9 cellular contexts compared by ENCODE assay signal in genomic region chr3:18237251-18238005, GRCh38.
DNase-seq lines count a peak whose midpoint lies in the region; ATAC-seq and TF ChIP-seq lines count a peak whose summit lies in the region.
"Had no signal": no experiment of that assay in that cellular context is flagged by ENCODE, and none has a peak within 500 bp of the region (broad histone marks: within the 10 kb centered on the region; RNA-seq: fewer than 3 reads in every experiment).

No MANE protein-coding gene starts in this region.

- intact Hi-C loops in spleen (cut with DNase I; ENCODE audit: low total_unique reads): no loop called here

- H3K27ac ChIP-seq in spleen: no peak overlapping the region
- no peak overlapping the region for H3K27ac ChIP-seq in gastroesophageal sphincter
- H3K27ac ChIP-seq in trophoblast cell (ENCODE audit: low read depth, low read length): no peak overlapping the region

- no peaks in the 10 kb centered on the region for H3K79me2 ChIP-seq in trophoblast cell (ENCODE audit: control insufficient read depth, insufficient read depth, low read length, poor library complexity)

- H3K9me3 ChIP-seq in spleen: no peaks in the 10 kb centered on the region
- no peaks in the 10 kb centered on the region for H3K9me3 ChIP-seq in gastroesophageal sphincter
- no peaks in the 10 kb centered on the region for H3K9me3 ChIP-seq in trophoblast cell (ENCODE audit: insufficient read depth, low read depth, low read length)

- no peak overlapping the region for H3K4me2 ChIP-seq in trophoblast cell (ENCODE audit: low read length)

- TF ChIP-seq CTCF in spleen (IDR thresholded peaks at IDR 0.05 in 8 of 11, conservative IDR thresholded peaks at IDR 0.05 in 3 of 11) (no peak), gastroesophageal sphincter (IDR thresholded peaks at IDR 0.05) (no peak), chondrocyte (IDR thresholded peaks at IDR 0.05) (no peak)

- H3K23ac ChIP-seq in trophoblast cell (ENCODE audit: low read length): no peak overlapping the region

- H4K8ac ChIP-seq in trophoblast cell (ENCODE audit: low read depth, low read length): no peak overlapping the region

- H3K27me3 ChIP-seq in spleen (replicated peaks in 1 of 7) (peaks cover 0 to 3% (median 0%) of the 10 kb centered on the region in 7 donors), gastroesophageal sphincter (no peaks in the 10 kb centered on the region), trophoblast cell (ENCODE audit: insufficient read depth, low read length) (no peaks in the 10 kb centered on the region)

- no peaks in the 10 kb centered on the region for H3K9me3 Mint-ChIP-seq in chondrocyte (ENCODE audit: low read depth)
- H3K9me3 Mint-ChIP-seq: activated naive CD8-positive, alpha-beta T cell treated with anti-CD3 and anti-CD28 coated beads, Interleukin-2, amount 10 ng/mL, durations not matched to agents 7 days and 5 days had no signal

- H3K4me3 Mint-ChIP-seq in chondrocyte (ENCODE audit: unreplicated experiment): no peak overlapping the region
- H3K4me3 Mint-ChIP-seq: activated naive CD8-positive, alpha-beta T cell treated with anti-CD3 and anti-CD28 coated beads, Interleukin-2, amount 10 ng/mL, durations not matched to agents 7 days and 5 days had no signal

- no peak overlapping the region for H3K9ac ChIP-seq in trophoblast cell (ENCODE audit: low read length)

- no peak overlapping the region for H2AFZ ChIP-seq in trophoblast cell (ENCODE audit: insufficient read depth, low read length, poor library complexity)

- peak; percentile 92 for ATAC-seq in GM21360 (IDR thresholded peaks at IDR 0.05; ENCODE audit: unreplicated experiment)
- ATAC-seq in HG03520 (IDR thresholded peaks at IDR 0.05; ENCODE audit: unreplicated experiment): peak; percentile 85
- no peak for ATAC-seq in gastroesophageal sphincter

- no peak overlapping the region for H2BK12ac ChIP-seq in trophoblast cell (ENCODE audit: low read length)

- H3K4me1 Mint-ChIP-seq in chondrocyte (ENCODE audit: low read depth): peaks cover 13% of the 10 kb centered on the region
- H3K4me1 Mint-ChIP-seq: activated naive CD8-positive, alpha-beta T cell treated with anti-CD3 and anti-CD28 coated beads, Interleukin-2, amount 10 ng/mL, durations not matched to agents 7 days and 5 days had no signal

- H3K18ac ChIP-seq in trophoblast cell (ENCODE audit: low read length): no peak overlapping the region

- H2BK5ac ChIP-seq in trophoblast cell (ENCODE audit: low read depth, low read length, poor library complexity): no peak overlapping the region

- no peak overlapping the region for H3K27ac Mint-ChIP-seq in chondrocyte (ENCODE audit: unreplicated experiment)
- H3K27ac Mint-ChIP-seq: activated naive CD8-positive, alpha-beta T cell treated with anti-CD3 and anti-CD28 coated beads, Interleukin-2, amount 10 ng/mL, durations not matched to agents 7 days and 5 days had no signal

- no peak overlapping the region for H3K4ac ChIP-seq in trophoblast cell (ENCODE audit: low read depth, low read length)

- no peak overlapping the region for H4K91ac ChIP-seq in trophoblast cell (ENCODE audit: low read depth, low read length)

- H4K12ac ChIP-seq in trophoblast cell (ENCODE audit: low read depth, low read length): no peak overlapping the region

- TF ChIP-seq EP300 in gastroesophageal sphincter (IDR thresholded peaks at IDR 0.05): no peak

- no peaks in the 10 kb centered on the region for H3K36me3 Mint-ChIP-seq in chondrocyte (ENCODE audit: low read depth)
- H3K36me3 Mint-ChIP-seq: activated naive CD8-positive, alpha-beta T cell treated with anti-CD3 and anti-CD28 coated beads, Interleukin-2, amount 10 ng/mL, durations not matched to agents 7 days and 5 days had no signal

- no peak overlapping the region for H2BK120ac ChIP-seq in trophoblast cell (ENCODE audit: insufficient read depth, low read length, poor library complexity)

- H3K36me3 ChIP-seq in spleen (no peaks in the 10 kb centered on the region), gastroesophageal sphincter (no peaks in the 10 kb centered on the region), trophoblast cell (ENCODE audit: control insufficient read depth in 1 of 2, insufficient read depth in 2 of 2, low read length in 2 of 2) (no peaks in the 10 kb centered on the region)

- H3K79me1 ChIP-seq in trophoblast cell (ENCODE audit: low read length): no peaks in the 10 kb centered on the region

- peak; percentile 85 for DNase-seq in ELR (ENCODE audit: low read depth)
- peak; percentile 45 for DNase-seq in astrocyte of the hippocampus (ENCODE audit: low read depth, low spot score)
- DNase-seq in spleen: no peak
- DNase-seq in chondrocyte (ENCODE audit: low spot score): no peak
- DNase-seq in trophoblast cell: no peak
- DNase-seq: activated naive CD8-positive, alpha-beta T cell treated with anti-CD3 and anti-CD28 coated beads, Interleukin-2, amount 10 ng/mL, durations not matched to agents 7 days and 5 days had no signal

- H3K14ac ChIP-seq in trophoblast cell (ENCODE audit: low read length): no peak overlapping the region

- no peaks in the 10 kb centered on the region for H3K4me1 ChIP-seq in spleen
- H3K4me1 ChIP-seq in gastroesophageal sphincter: no peaks in the 10 kb centered on the region
- peaks cover 2 to 5% of the 10 kb centered on the region in 2 experiments for H3K4me1 ChIP-seq in trophoblast cell (ENCODE audit: control insufficient read depth in 1 of 2, insufficient read depth in 2 of 2, low read length in 2 of 2)

- WGBS in spleen, 5 donors: 56 to 76% (median 73%) methylated on average over 5 of the region's 5 CpGs
- WGBS in gastroesophageal sphincter (ENCODE audit: low coverage in 1 of 2), 2 donors: 67 to 88% methylated on average over 3 to 5 of the region's 5 CpGs
- WGBS in trophoblast cell (ENCODE audit: extremely low coverage, insufficient coverage, insufficient read length): no CpG with 5 or more reads among the region's 5 CpGs

- H3K4me3 ChIP-seq in spleen: no peak overlapping the region
- H3K4me3 ChIP-seq in gastroesophageal sphincter: no peak overlapping the region
- no peak overlapping the region for H3K4me3 ChIP-seq in trophoblast cell (ENCODE audit: low read depth, low read length)

- no peak overlapping the region for H2AK5ac ChIP-seq in trophoblast cell (ENCODE audit: low read length)

- no peaks in the 10 kb centered on the region for H3K27me3 Mint-ChIP-seq in chondrocyte (ENCODE audit: low read depth)

- TF ChIP-seq POLR2A in spleen (IDR thresholded peaks at IDR 0.05) (no peak), gastroesophageal sphincter (IDR thresholded peaks at IDR 0.05) (no peak)

Comparison
In these comparisons a context has a peak if more than half of its experiments do, and no peak if none do; other contexts are left out.
1. DNase-seq: peak in ELR (single experiment) and astrocyte of the hippocampus (single experiment); none in spleen (single experiment), chondrocyte (single experiment) and trophoblast cell (0 of 2).